18 cellular contexts compared by ENCODE assay signal in genomic region chr2:68505603-68506159, GRCh38.
"Had no signal": no experiment of that assay in that cellular context is flagged by ENCODE, and none has a peak within 500 bp of the region (broad histone marks: within the 10 kb centered on the region; RNA-seq: fewer than 3 reads in every experiment).

No MANE protein-coding gene starts in this region.

- H3K27me3 Mint-ChIP-seq: stimulated activated memory B cell treated with anti-CD40 and anti-IgM and Interleukin-4, amounts not matched to agents 10 μg/mL and 1 μg/mL and 100 μg/mL, for 72 hours had no signal

- H3K9me3 Mint-ChIP-seq: activated CD4-positive, alpha-beta T cell treated with anti-CD3 and anti-CD28 coated beads, Interleukin-2, amount 10 ng/mL, durations not matched to agents 24 days and 14 days; stimulated activated memory B cell treated with anti-CD40 and anti-IgM and Interleukin-4, amounts not matched to agents 10 μg/mL and 1 μg/mL and 100 μg/mL, for 72 hours had no signal

- H3K9me3 ChIP-seq: body of pancreas, esophagus muscularis mucosa, thoracic aorta, upper lobe of right lung had no signal

- ATAC-seq: body of pancreas; psoas muscle; sciatic nerve; stimulated activated memory B cell treated with anti-CD40 and anti-IgM and Interleukin-4, amounts not matched to agents 10 μg/mL and 1 μg/mL and 100 μg/mL, for 72 hours; upper lobe of right lung had no signal

- DNase-seq: activated CD4-positive, alpha-beta T cell treated with anti-CD3 and anti-CD28 coated beads, Interleukin-2, amount 10 ng/mL, durations not matched to agents 24 days and 14 days; activated CD8-positive, alpha-beta memory T cell treated with anti-CD3 and anti-CD28 coated beads, Interleukin-2, amount 50 U/mL, for 4 hours; activated effector memory CD4-positive, alpha-beta T cell treated with anti-CD3 and anti-CD28 coated beads, Interleukin-2, amount 50 U/mL, for 16 hours; activated naive CD4-positive, alpha-beta T cell treated with anti-CD3 and anti-CD28 coated beads, Interleukin-2, amount 50 U/mL, for 16 hours; activated T-cell treated with anti-CD3 and anti-CD28 coated beads, Interleukin-2, amount 50 U/mL, for 48 hours; body of pancreas; caudate nucleus; midbrain; psoas muscle; stimulated activated CD4-positive, alpha-beta T cell treated with anti-CD3 and anti-CD28 coated beads, Interleukin-4, amount 100 ng/mL, for 4 hours; SW 1271; T1000; upper lobe of right lung had no signal

- H3K27ac ChIP-seq: body of pancreas, coronary artery, esophagus muscularis mucosa, psoas muscle, thoracic aorta, upper lobe of right lung had no signal

- H3K4me3 Mint-ChIP-seq: activated CD4-positive, alpha-beta T cell treated with anti-CD3 and anti-CD28 coated beads, Interleukin-2, amount 10 ng/mL, durations not matched to agents 24 days and 14 days; stimulated activated memory B cell treated with anti-CD40 and anti-IgM and Interleukin-4, amounts not matched to agents 10 μg/mL and 1 μg/mL and 100 μg/mL, for 72 hours had no signal

- H3K36me3 ChIP-seq: thoracic aorta, upper lobe of right lung had no signal

- H3K27me3 ChIP-seq: body of pancreas, esophagus muscularis mucosa, upper lobe of right lung had no signal

- H3K4me1 Mint-ChIP-seq: stimulated activated memory B cell treated with anti-CD40 and anti-IgM and Interleukin-4, amounts not matched to agents 10 μg/mL and 1 μg/mL and 100 μg/mL, for 72 hours had no signal

- H3K27ac Mint-ChIP-seq: activated CD4-positive, alpha-beta T cell treated with anti-CD3 and anti-CD28 coated beads, Interleukin-2, amount 10 ng/mL, durations not matched to agents 24 days and 14 days; stimulated activated memory B cell treated with anti-CD40 and anti-IgM and Interleukin-4, amounts not matched to agents 10 μg/mL and 1 μg/mL and 100 μg/mL, for 72 hours had no signal

- H3K4me1 ChIP-seq: body of pancreas, esophagus muscularis mucosa, psoas muscle, upper lobe of right lung had no signal

- H3K4me3 ChIP-seq: body of pancreas, coronary artery, esophagus muscularis mucosa, psoas muscle, thoracic aorta, upper lobe of right lung had no signal
